ENCODE assay signal across 10 cellular contexts in the genomic region with DNA sequence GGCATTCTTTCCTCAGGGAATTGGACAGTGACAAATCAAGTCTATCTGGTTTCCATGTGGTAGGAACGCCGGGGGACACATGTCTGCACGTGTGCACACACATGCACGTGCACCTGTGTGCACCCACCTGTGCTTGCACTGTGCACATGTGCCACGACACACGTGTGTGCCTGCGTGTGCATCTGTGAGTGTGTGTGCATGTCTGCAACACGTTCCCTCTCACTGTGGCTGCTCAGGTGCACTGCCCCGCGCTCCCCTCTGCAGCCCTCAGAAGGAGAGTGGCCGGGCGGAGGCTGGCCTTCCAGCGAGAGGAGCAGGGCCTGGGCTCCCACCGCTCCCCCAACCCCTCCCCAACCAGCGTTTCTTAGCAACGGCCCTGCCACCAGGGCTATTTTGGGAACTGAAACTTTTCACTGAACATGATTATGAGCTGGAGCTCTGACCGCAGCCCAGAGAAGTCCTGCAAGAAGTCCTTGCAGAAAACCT.
DNase-seq lines count a peak whose midpoint lies in the region; ATAC-seq and TF ChIP-seq lines count a peak whose summit lies in the region.
"Had no signal": no experiment of that assay in that cellular context is flagged by ENCODE, and none has a peak within 500 bp of the region (broad histone marks: within the 10 kb centered on the region; RNA-seq: fewer than 3 reads in every experiment).

No MANE protein-coding gene starts in this region.

- DNase-seq in GM12864 (ENCODE audit: low read depth), result peak; percentile 55
- DNase-seq in left ventricle myocardium superior, result peak; percentile 78
- no peak for DNase-seq in NCI-H2081 treated with DMSO at 0.1 percent for 48 hours (lab: John Stamatoyannopoulos, UW)
- no peak for DNase-seq in COLO668 (lab: John Stamatoyannopoulos, UW; ENCODE audit: unreplicated experiment)
- DNase-seq in OCI-M2 (lab: John Stamatoyannopoulos, UW; ENCODE audit: unreplicated experiment), result no peak
- DNase-seq in NCI-H1694 (lab: John Stamatoyannopoulos, UW), result no peak
- DNase-seq: DND-41 had no signal

- ATAC-seq in GM21529 (IDR thresholded peaks at IDR 0.05; ENCODE audit: unreplicated experiment) (peak; percentile 83), HG03571 (IDR thresholded peaks at IDR 0.05; ENCODE audit: unreplicated experiment) (peak; percentile 88), left ventricle myocardium superior (peak; percentile 84)

- peak overlapping the region; percentile 20 for H3K4me3 ChIP-seq in GM12864 (ENCODE audit: low read depth, low read length)
- H3K4me3 ChIP-seq: ascending aorta had no signal

- intact Hi-C loops in left ventricle myocardium superior (cut with micrococcal nuclease), result loop anchor here (5.0 kb wide), 1 partner anchor 150 kb away; a partner anchor contains a TSS

- no peak for TF ChIP-seq CTCF in GM12864 (IDR thresholded peaks at IDR 0.05; ENCODE audit: low read depth, low read length, missing control alignments)

Comparison
In these comparisons a context has a peak if more than half of its experiments do, and no peak if none do; other contexts are left out.
1. DNase-seq: peak in GM12864 (single experiment) and left ventricle myocardium superior (single experiment); none in NCI-H2081 treated with DMSO at 0.1 percent for 48 hours (single experiment), COLO668 (single experiment), OCI-M2 (single experiment) and NCI-H1694 (single experiment).
2. Peak in every context shown above with its lines, with median percentiles within 50 percentile points of each other: ATAC-seq.